ENCODE assay signal across 17 cellular contexts in the genomic region with DNA sequence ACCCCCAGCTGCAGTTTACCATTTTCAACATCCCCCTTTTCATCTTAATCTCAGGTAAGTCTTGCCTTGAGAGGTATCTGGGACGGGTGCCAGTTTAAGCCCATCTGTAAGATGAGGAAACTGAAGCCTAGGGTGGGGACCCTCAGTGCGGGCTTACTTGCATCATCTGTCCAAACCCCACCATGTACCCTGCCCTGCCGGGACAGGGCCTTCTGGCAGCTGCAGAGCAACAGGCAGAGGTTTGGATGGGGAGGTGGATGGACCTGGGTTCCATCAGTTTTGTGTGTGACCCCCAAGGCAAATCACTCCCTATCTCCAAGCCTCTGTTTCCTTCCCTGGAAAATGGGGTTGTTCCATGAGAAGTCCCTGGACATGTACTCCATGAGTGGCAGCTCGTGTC.
DNase-seq lines count a peak whose midpoint lies in the region; ATAC-seq and TF ChIP-seq lines count a peak whose summit lies in the region.
"Had no signal": no experiment of that assay in that cellular context is flagged by ENCODE, and none has a peak within 500 bp of the region (broad histone marks: within the 10 kb centered on the region; RNA-seq: fewer than 3 reads in every experiment).

No MANE protein-coding gene starts in this region.

- DNase-seq in left cardiac atrium: peak; percentile 7
- DNase-seq in right atrium auricular region (ENCODE audit: low spot score): no peak
- DNase-seq in neuronal stem cell (ENCODE audit: low spot score): no peak
- DNase-seq in stimulated activated effector memory CD8-positive, alpha-beta T cell treated with anti-CD3 and anti-CD28 coated beads, Interleukin-12 subunit alpha, Interleukin-12 subunit beta, amount 100 ng/mL, for 72 hours (ENCODE audit: low spot score in 2 of 2): no peak
- DNase-seq in activated CD4-positive, alpha-beta T cell treated with anti-CD3 and anti-CD28 coated beads, Interleukin-2, amount 10 ng/mL, durations not matched to agents 7 days and 5 days: no peak
- no peak for DNase-seq in caudate nucleus (lab: John Stamatoyannopoulos, UW)
- DNase-seq in T-helper 17 cell: no peak
- DNase-seq: Calu3; CD8-positive, alpha-beta T cell; DND-41; EL; GOT3; H7 had no signal

- peak overlapping the region; percentile 24 for H3K9ac ChIP-seq in neuronal stem cell (ENCODE audit: low read depth, low read length, poor library complexity)
- H3K9ac ChIP-seq: BLaER1 treated with 17β-estradiol and CSF1 and Interleukin-3, amounts not matched to agents 10 nM and 100 nM had no signal

- H3K4me1 ChIP-seq in right atrium auricular region: no peaks in the 10 kb centered on the region
- H3K4me1 ChIP-seq in neuronal stem cell (ENCODE audit: control insufficient read depth in 2 of 2, insufficient read depth in 1 of 2, low read depth in 1 of 2, low read length in 2 of 2): no peaks in the 10 kb centered on the region

- no peak overlapping the region for H2BK5ac ChIP-seq in neuronal stem cell (ENCODE audit: low read length)

- intact Hi-C loops in left cardiac atrium (cut with DNase I): no loop called here

- ATAC-seq in left cardiac atrium (no peak), T-helper 17 cell (no peak)
- ATAC-seq in stimulated activated effector memory CD8-positive, alpha-beta T cell treated with anti-CD3 and anti-CD28 coated beads, Interleukin-12 subunit alpha, Interleukin-12 subunit beta, amount 100 ng/mL, for 72 hours: peak; percentile 46
- ATAC-seq: CD8-positive, alpha-beta T cell; GM12878; HepG2 had no signal

- H2AFZ ChIP-seq in neuronal stem cell (ENCODE audit: low read length): no peak overlapping the region

- no CpG with 5 or more reads among the region's 4 CpGs for WGBS in neuronal stem cell (ENCODE audit: extremely low coverage in 2 of 2, insufficient read length in 2 of 2, insufficient replicate concordance in 1 of 2), 2 donors

- H3K4me3 Mint-ChIP-seq in stimulated activated effector memory CD8-positive, alpha-beta T cell treated with anti-CD3 and anti-CD28 coated beads, Interleukin-12 subunit alpha, Interleukin-12 subunit beta, amount 100 ng/mL, for 72 hours: no peak overlapping the region
- H3K4me3 Mint-ChIP-seq in activated CD4-positive, alpha-beta T cell treated with anti-CD3 and anti-CD28 coated beads, Interleukin-2, amount 10 ng/mL, durations not matched to agents 7 days and 5 days: no peak overlapping the region
- no peak overlapping the region for H3K4me3 Mint-ChIP-seq in T-helper 17 cell
- H3K4me3 Mint-ChIP-seq: B cell; CD8-positive, alpha-beta T cell had no signal

- H3K23ac ChIP-seq in neuronal stem cell (ENCODE audit: low read depth, low read length, poor library complexity): no peak overlapping the region

- H3K18ac ChIP-seq in neuronal stem cell (ENCODE audit: low read length): peak overlapping the region; percentile 7

- POLR2A ChIA-PET in activated CD4-positive, alpha-beta T cell treated with anti-CD3 and anti-CD28 coated beads, Interleukin-2, amount 10 ng/mL, durations not matched to agents 7 days and 5 days (lab: Charles Lee): no interaction called here

- no peaks in the 10 kb centered on the region for H3K27me3 Mint-ChIP-seq in activated CD4-positive, alpha-beta T cell treated with anti-CD3 and anti-CD28 coated beads, Interleukin-2, amount 10 ng/mL, durations not matched to agents 7 days and 5 days
- H3K27me3 Mint-ChIP-seq in T-helper 17 cell: peaks cover 5% of the 10 kb centered on the region
- H3K27me3 Mint-ChIP-seq: B cell had no signal

- no peak overlapping the region for H4K8ac ChIP-seq in neuronal stem cell (ENCODE audit: low read depth, low read length)

- H3K27ac ChIP-seq in right atrium auricular region (no peak overlapping the region), neuronal stem cell (replicated peaks; ENCODE audit: low read length) (no peak overlapping the region), caudate nucleus (ENCODE audit: low read depth, low read length) (no peak overlapping the region)
- H3K27ac ChIP-seq: BLaER1 treated with 17β-estradiol and CSF1 and Interleukin-3, amounts not matched to agents 10 nM and 100 nM had no signal

- no peaks in the 10 kb centered on the region for H3K27me3 ChIP-seq in right atrium auricular region
- no peaks in the 10 kb centered on the region for H3K27me3 ChIP-seq in neuronal stem cell (ENCODE audit: control insufficient read depth in 3 of 3, insufficient read depth in 3 of 3, low read depth in 1 of 3, low read length in 3 of 3)
- H3K27me3 ChIP-seq: BLaER1 treated with 17β-estradiol and CSF1 and Interleukin-3, amounts not matched to agents 10 nM and 100 nM had no signal

- CTCF ChIA-PET in activated CD4-positive, alpha-beta T cell treated with anti-CD3 and anti-CD28 coated beads, Interleukin-2, amount 10 ng/mL, durations not matched to agents 7 days and 5 days (lab: Charles Lee): interaction anchor here (0.7 kb wide), 1 partner anchor 980 kb away, joined by 4 read pairs; no protein-coding TSS in a partner anchor

- H3K27ac Mint-ChIP-seq in stimulated activated effector memory CD8-positive, alpha-beta T cell treated with anti-CD3 and anti-CD28 coated beads, Interleukin-12 subunit alpha, Interleukin-12 subunit beta, amount 100 ng/mL, for 72 hours: no peak overlapping the region
- H3K27ac Mint-ChIP-seq in activated CD4-positive, alpha-beta T cell treated with anti-CD3 and anti-CD28 coated beads, Interleukin-2, amount 10 ng/mL, durations not matched to agents 7 days and 5 days: no peak overlapping the region
- no peak overlapping the region for H3K27ac Mint-ChIP-seq in T-helper 17 cell
- H3K27ac Mint-ChIP-seq: B cell; CD8-positive, alpha-beta T cell had no signal

- peak overlapping the region; percentile 3 for H2BK15ac ChIP-seq in neuronal stem cell (ENCODE audit: low read length)

- H3K9me3 Mint-ChIP-seq in stimulated activated effector memory CD8-positive, alpha-beta T cell treated with anti-CD3 and anti-CD28 coated beads, Interleukin-12 subunit alpha, Interleukin-12 subunit beta, amount 100 ng/mL, for 72 hours: no peaks in the 10 kb centered on the region
- H3K9me3 Mint-ChIP-seq in activated CD4-positive, alpha-beta T cell treated with anti-CD3 and anti-CD28 coated beads, Interleukin-2, amount 10 ng/mL, durations not matched to agents 7 days and 5 days: peaks cover 3% of the 10 kb centered on the region

- H3K79me1 ChIP-seq in neuronal stem cell (ENCODE audit: low read depth, low read length): no peaks in the 10 kb centered on the region

- no peak overlapping the region for H3K4ac ChIP-seq in neuronal stem cell (ENCODE audit: low read length)

- H3K36me3 ChIP-seq in right atrium auricular region (no peaks in the 10 kb centered on the region), neuronal stem cell (replicated peaks in 1 of 2; ENCODE audit: control insufficient read depth in 2 of 2, insufficient read depth in 2 of 2, low read length in 2 of 2) (no peaks in the 10 kb centered on the region)
- H3K36me3 ChIP-seq: BLaER1 treated with 17β-estradiol and CSF1 and Interleukin-3, amounts not matched to agents 10 nM and 100 nM had no signal

- no peaks in the 10 kb centered on the region for H3K4me1 Mint-ChIP-seq in stimulated activated effector memory CD8-positive, alpha-beta T cell treated with anti-CD3 and anti-CD28 coated beads, Interleukin-12 subunit alpha, Interleukin-12 subunit beta, amount 100 ng/mL, for 72 hours
- H3K4me1 Mint-ChIP-seq in activated CD4-positive, alpha-beta T cell treated with anti-CD3 and anti-CD28 coated beads, Interleukin-2, amount 10 ng/mL, durations not matched to agents 7 days and 5 days: no peaks in the 10 kb centered on the region
- H3K4me1 Mint-ChIP-seq in T-helper 17 cell: no peaks in the 10 kb centered on the region
- H3K4me1 Mint-ChIP-seq: B cell had no signal

- H3K4me3 ChIP-seq in right atrium auricular region: no peak overlapping the region
- no peak overlapping the region for H3K4me3 ChIP-seq in neuronal stem cell (ENCODE audit: low read length in 2 of 2)
- H3K4me3 ChIP-seq: BLaER1 treated with 17β-estradiol and CSF1 and Interleukin-3, amounts not matched to agents 10 nM and 100 nM; GM12878 had no signal

- H2BK120ac ChIP-seq in neuronal stem cell (ENCODE audit: low read depth, low read length): no peak overlapping the region

- no peak for TF ChIP-seq CTCF in right atrium auricular region (IDR thresholded peaks at IDR 0.05)

- no peak overlapping the region for H2AK5ac ChIP-seq in neuronal stem cell (ENCODE audit: low read depth, low read length)

- H3K4me2 ChIP-seq in neuronal stem cell (ENCODE audit: insufficient read depth, low read length, poor library complexity, severe bottlenecking): no peak overlapping the region
- H3K4me2 ChIP-seq: BLaER1 treated with 17β-estradiol and CSF1 and Interleukin-3, amounts not matched to agents 10 nM and 100 nM had no signal

- no peaks in the 10 kb centered on the region for H3K36me3 Mint-ChIP-seq in stimulated activated effector memory CD8-positive, alpha-beta T cell treated with anti-CD3 and anti-CD28 coated beads, Interleukin-12 subunit alpha, Interleukin-12 subunit beta, amount 100 ng/mL, for 72 hours
- no peaks in the 10 kb centered on the region for H3K36me3 Mint-ChIP-seq in activated CD4-positive, alpha-beta T cell treated with anti-CD3 and anti-CD28 coated beads, Interleukin-2, amount 10 ng/mL, durations not matched to agents 7 days and 5 days (ENCODE audit: low read depth)
- H3K36me3 Mint-ChIP-seq in T-helper 17 cell (ENCODE audit: low read depth): no peaks in the 10 kb centered on the region
- H3K36me3 Mint-ChIP-seq: CD8-positive, alpha-beta T cell had no signal

- H3K14ac ChIP-seq in neuronal stem cell (ENCODE audit: low read length): peak overlapping the region; percentile 66

- no peak overlapping the region for H2BK12ac ChIP-seq in neuronal stem cell (ENCODE audit: low read length)

- H4K91ac ChIP-seq in neuronal stem cell (ENCODE audit: low read depth, low read length, poor library complexity): no peak overlapping the region

- H3K9me3 ChIP-seq in right atrium auricular region (peaks cover 0 to 10% of the 10 kb centered on the region in 2 donors), neuronal stem cell (replicated peaks in 1 of 2; ENCODE audit: control insufficient read depth in 2 of 2, insufficient read depth in 1 of 2, low read depth in 1 of 2, low read length in 2 of 2) (peaks cover 2 to 10% of the 10 kb centered on the region in 2 donors), T-helper 17 cell (ENCODE audit: control insufficient read depth, low read length, poor library complexity, severe bottlenecking) (no peaks in the 10 kb centered on the region)
